Comparison of ENCODE assay signal across 31 cellular contexts in genomic region chr5:65244031-65244430, GRCh38.
"Had no signal": no experiment of that assay in that cellular context is flagged by ENCODE, and none has a peak within 500 bp of the region (broad histone marks: within the 10 kb centered on the region; RNA-seq: fewer than 3 reads in every experiment).

No MANE protein-coding gene starts in this region.

- H3K27me3 ChIP-seq: colonic mucosa, foreskin keratinocyte, gastroesophageal sphincter, heart right ventricle, ovary, right lobe of liver, tibial nerve, upper lobe of left lung had no signal

- H3K4me1 Mint-ChIP-seq: central memory CD8-positive, alpha-beta T cell; memory B cell; naive thymus-derived CD4-positive, alpha-beta T cell; stimulated activated naive B cell treated with anti-CD40 and anti-IgM and Interleukin-4, amounts not matched to agents 10 μg/mL and 1 μg/mL and 100 μg/mL, for 72 hours had no signal

- H3K27ac ChIP-seq: colonic mucosa, foreskin keratinocyte, gastroesophageal sphincter, heart right ventricle, lower lobe of right lung, ovary, psoas muscle, right lobe of liver, thoracic aorta, tibial nerve, upper lobe of left lung had no signal

- DNase-seq: colonic mucosa; effector memory CD8-positive, alpha-beta T cell; foreskin keratinocyte; glutamatergic neuron; heart right ventricle; hippocampal formation; left colon; left ventricle myocardium superior; lower lobe of right lung; midbrain; naive thymus-derived CD4-positive, alpha-beta T cell; occipital lobe; ovary; posterior cingulate gyrus; psoas muscle; right lobe of liver; small intestine; stimulated activated CD4-positive, alpha-beta T cell treated with anti-CD3 and anti-CD28 coated beads, Interleukin-15, amount 100 ng/mL, for 24 hours; stimulated activated CD4-positive, alpha-beta T cell treated with anti-CD3 and anti-CD28 coated beads, Interleukin-2, amount 100 ng/mL, for 48 hours; stimulated activated naive B cell treated with anti-CD40 and anti-IgM and Interleukin-4, amounts not matched to agents 10 μg/mL and 1 μg/mL and 100 μg/mL, for 72 hours; upper lobe of left lung had no signal

- H3K4me3 ChIP-seq: colonic mucosa, gastroesophageal sphincter, heart right ventricle, lower lobe of right lung, ovary, psoas muscle, right lobe of liver, thoracic aorta, tibial nerve, upper lobe of left lung had no signal

- H3K4me3 Mint-ChIP-seq: central memory CD8-positive, alpha-beta T cell; dendritic cell treated with granulocyte-macrophage colony-stimulating factor and Interleukin-4, amounts not matched to agents 40 ng/mL and 50 ng/mL, for 4 days; effector memory CD8-positive, alpha-beta T cell; memory B cell; naive thymus-derived CD4-positive, alpha-beta T cell; stimulated activated naive B cell treated with anti-CD40 and anti-IgM and Interleukin-4, amounts not matched to agents 10 μg/mL and 1 μg/mL and 100 μg/mL, for 72 hours; stimulated activated naive CD8-positive, alpha-beta T cell treated with anti-CD3 and anti-CD28 coated beads, Interleukin-15, Interleukin-2, amounts not matched to agents 100 ng/mL and 50 ng/mL, for 24 hours had no signal

- H3K36me3 ChIP-seq: colonic mucosa, gastroesophageal sphincter, lower lobe of right lung, ovary, right lobe of liver, thoracic aorta, tibial nerve, upper lobe of left lung had no signal

- H3K36me3 Mint-ChIP-seq: naive thymus-derived CD4-positive, alpha-beta T cell; stimulated activated naive B cell treated with anti-CD40 and anti-IgM and Interleukin-4, amounts not matched to agents 10 μg/mL and 1 μg/mL and 100 μg/mL, for 72 hours had no signal

- FAIRE-seq: endometrium, islet of Langerhans, small intestine, urothelium cell line had no signal

- H3K9me3 Mint-ChIP-seq: central memory CD8-positive, alpha-beta T cell; dendritic cell treated with granulocyte-macrophage colony-stimulating factor and Interleukin-4, amounts not matched to agents 40 ng/mL and 50 ng/mL, for 4 days; effector memory CD8-positive, alpha-beta T cell; memory B cell; naive thymus-derived CD4-positive, alpha-beta T cell; stimulated activated naive B cell treated with anti-CD40 and anti-IgM and Interleukin-4, amounts not matched to agents 10 μg/mL and 1 μg/mL and 100 μg/mL, for 72 hours; stimulated activated naive CD8-positive, alpha-beta T cell treated with anti-CD3 and anti-CD28 coated beads, Interleukin-15, Interleukin-2, amounts not matched to agents 100 ng/mL and 50 ng/mL, for 24 hours had no signal

- H3K4me1 ChIP-seq: colonic mucosa, foreskin keratinocyte, heart right ventricle, lower lobe of right lung, psoas muscle, right lobe of liver, tibial nerve, upper lobe of left lung had no signal

- H3K27ac Mint-ChIP-seq: dendritic cell treated with granulocyte-macrophage colony-stimulating factor and Interleukin-4, amounts not matched to agents 40 ng/mL and 50 ng/mL, for 4 days; effector memory CD8-positive, alpha-beta T cell; memory B cell; naive thymus-derived CD4-positive, alpha-beta T cell; stimulated activated naive B cell treated with anti-CD40 and anti-IgM and Interleukin-4, amounts not matched to agents 10 μg/mL and 1 μg/mL and 100 μg/mL, for 72 hours; stimulated activated naive CD8-positive, alpha-beta T cell treated with anti-CD3 and anti-CD28 coated beads, Interleukin-15, Interleukin-2, amounts not matched to agents 100 ng/mL and 50 ng/mL, for 24 hours had no signal

- H3K27me3 Mint-ChIP-seq: central memory CD8-positive, alpha-beta T cell; dendritic cell treated with granulocyte-macrophage colony-stimulating factor and Interleukin-4, amounts not matched to agents 40 ng/mL and 50 ng/mL, for 4 days; effector memory CD8-positive, alpha-beta T cell; memory B cell; naive thymus-derived CD4-positive, alpha-beta T cell; stimulated activated naive B cell treated with anti-CD40 and anti-IgM and Interleukin-4, amounts not matched to agents 10 μg/mL and 1 μg/mL and 100 μg/mL, for 72 hours; stimulated activated naive CD8-positive, alpha-beta T cell treated with anti-CD3 and anti-CD28 coated beads, Interleukin-15, Interleukin-2, amounts not matched to agents 100 ng/mL and 50 ng/mL, for 24 hours had no signal

- H3K9me3 ChIP-seq: colonic mucosa, gastroesophageal sphincter, heart right ventricle, lower lobe of right lung, ovary, psoas muscle, right lobe of liver, thoracic aorta, tibial nerve, upper lobe of left lung had no signal
